In the genomic region with DNA sequence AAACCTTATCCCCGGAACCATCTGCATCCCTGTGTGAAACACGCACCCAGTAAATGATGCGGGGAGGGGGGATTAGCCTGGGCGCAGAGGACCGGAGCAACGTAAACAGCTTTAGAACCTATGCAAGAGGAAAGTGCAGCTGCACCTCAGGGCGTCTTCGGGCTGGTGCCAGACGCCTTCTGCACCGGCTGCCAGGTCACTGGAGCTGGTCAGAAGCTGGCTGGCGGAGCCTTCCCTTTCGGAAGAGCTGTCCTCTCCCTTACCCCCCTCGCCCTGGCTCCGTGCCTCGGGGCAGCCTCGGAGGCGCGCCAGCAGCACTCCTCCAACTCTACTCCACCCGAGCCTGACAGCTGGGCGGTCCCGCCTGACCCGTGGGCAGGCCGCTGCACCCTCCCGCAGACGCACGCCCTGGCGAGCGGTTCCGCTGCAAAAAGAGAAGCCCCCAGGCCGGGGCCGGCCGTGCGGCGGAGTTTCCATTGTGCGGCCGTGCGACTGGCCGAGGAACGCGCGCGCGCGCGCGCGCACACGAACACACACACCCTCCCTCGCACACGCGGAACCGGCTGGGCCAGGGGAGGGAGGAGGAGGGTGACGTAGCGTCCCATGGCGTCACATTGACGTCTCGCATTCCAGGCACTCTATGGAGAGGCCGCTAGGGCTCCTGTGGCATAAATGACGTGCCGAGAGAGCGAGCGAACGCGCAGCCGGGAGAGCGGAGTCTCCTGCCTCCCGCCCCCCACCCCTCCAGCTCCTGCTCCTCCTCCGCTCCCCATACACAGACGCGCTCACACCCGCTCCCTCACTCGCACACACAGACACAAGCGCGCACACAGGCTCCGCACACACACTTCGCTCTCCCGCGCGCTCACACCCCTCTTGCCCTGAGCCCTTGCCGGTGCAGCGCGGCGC, we compare ENCODE assay signal across 1 cellular context.
TF ChIP-seq lines count a peak whose summit lies in the region.

NR4A3 (plus strand) TSS at position 699 of the 909 bp plus-strand sequence. CDS start 6,158 bp downstream, outside the sequence.

TF ChIP-seq in HepG2, 621 proteins besides CTCF, POLR2A, EP300 and RAD21 (continued from another document and continues in another):
- TF ChIP-seq MBD4 (IDR thresholded peaks at IDR 0.05; ENCODE audit: borderline replicate concordance, low read length) (no peak), ZNF777 (CRISPR knock-in tag; IDR thresholded peaks at IDR 0.05) (peak; percentile 74; the same call in 1 of the 2 replicates), SP1 (IDR thresholded peaks at IDR 0.05) (no peak), SP1 (CRISPR knock-in tag; IDR thresholded peaks at IDR 0.05) (peak; percentile 52; the same call in 1 of the 2 replicates), HCFC1 (IDR thresholded peaks at IDR 0.05; ENCODE audit: low read depth, low read length) (0 out of 2 replicates have a peak, but pooled peaks have one; percentile 10), ATAD3A (CRISPR knock-in tag; IDR thresholded peaks at IDR 0.05) (no peak), KLF16 (CRISPR knock-in tag; IDR thresholded peaks at IDR 0.05) (peak in 1 of 2 experiments; percentile 52; a peak in 1 of 4 replicates), KDM2A (CRISPR knock-in tag; IDR thresholded peaks at IDR 0.05; ENCODE audit: borderline replicate concordance, low read depth) (peak; percentile 90), SPEN (CRISPR knock-in tag; IDR thresholded peaks at IDR 0.05; ENCODE audit: low read depth) (peak; percentile 29; the same call in 1 of the 2 replicates), ZNF674 (CRISPR knock-in tag; IDR thresholded peaks at IDR 0.05; ENCODE audit: low read depth) (no peak), EED (CRISPR knock-in tag; IDR thresholded peaks at IDR 0.05) (0 out of 2 replicates have a peak, but pooled peaks have one; percentile 67), YEATS4 (CRISPR knock-in tag; IDR thresholded peaks at IDR 0.05; ENCODE audit: borderline replicate concordance) (peak; percentile 54; the same call in 1 of the 2 replicates), PHF8 (CRISPR knock-in tag; IDR thresholded peaks at IDR 0.05) (peak; percentile 54), SAFB2 (CRISPR knock-in tag; IDR thresholded peaks at IDR 0.05; ENCODE audit: borderline replicate concordance, low read depth) (no peak), ZNF598 (CRISPR knock-in tag; IDR thresholded peaks at IDR 0.05; ENCODE audit: borderline replicate concordance) (peak; percentile 48; the same call in 1 of the 2 replicates), REPIN1 (CRISPR knock-in tag; IDR thresholded peaks at IDR 0.05; ENCODE audit: borderline replicate concordance, low read depth) (0 out of 2 replicates have a peak, but pooled peaks have one; percentile 37), AGO2 (optimal IDR thresholded peaks at IDR 0.05; ENCODE audit: low read depth, low read length) (peak; percentile 20), ATF6 (CRISPR knock-in tag; conservative IDR thresholded peaks at IDR 0.05) (no peak), IRF9 (CRISPR knock-in tag; IDR thresholded peaks at IDR 0.05; ENCODE audit: borderline replicate concordance) (no peak), ARNT2 (CRISPR knock-in tag; IDR thresholded peaks at IDR 0.05; ENCODE audit: low read depth) (peak; percentile 62; the same call in 1 of the 2 replicates), MTF2 (CRISPR knock-in tag; IDR thresholded peaks at IDR 0.05; ENCODE audit: borderline replicate concordance) (0 out of 2 replicates have a peak, but pooled peaks have one; percentile 50), ZFX (CRISPR knock-in tag; IDR thresholded peaks at IDR 0.05; ENCODE audit: low read depth) (peak; percentile 48; the same call in 1 of the 2 replicates)
- TF ChIP-seq, protein P1, sequence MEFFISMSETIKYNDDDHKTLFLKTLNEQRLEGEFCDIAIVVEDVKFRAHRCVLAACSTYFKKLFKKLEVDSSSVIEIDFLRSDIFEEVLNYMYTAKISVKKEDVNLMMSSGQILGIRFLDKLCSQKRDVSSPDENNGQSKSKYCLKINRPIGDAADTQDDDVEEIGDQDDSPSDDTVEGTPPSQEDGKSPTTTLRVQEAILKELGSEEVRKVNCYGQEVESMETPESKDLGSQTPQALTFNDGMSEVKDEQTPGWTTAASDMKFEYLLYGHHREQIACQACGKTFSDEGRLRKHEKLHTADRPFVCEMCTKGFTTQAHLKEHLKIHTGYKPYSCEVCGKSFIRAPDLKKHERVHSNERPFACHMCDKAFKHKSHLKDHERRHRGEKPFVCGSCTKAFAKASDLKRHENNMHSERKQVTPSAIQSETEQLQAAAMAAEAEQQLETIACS (CRISPR knock-in tag; IDR thresholded peaks at IDR 0.05): peak; percentile 95
- TF ChIP-seq, protein P2, sequence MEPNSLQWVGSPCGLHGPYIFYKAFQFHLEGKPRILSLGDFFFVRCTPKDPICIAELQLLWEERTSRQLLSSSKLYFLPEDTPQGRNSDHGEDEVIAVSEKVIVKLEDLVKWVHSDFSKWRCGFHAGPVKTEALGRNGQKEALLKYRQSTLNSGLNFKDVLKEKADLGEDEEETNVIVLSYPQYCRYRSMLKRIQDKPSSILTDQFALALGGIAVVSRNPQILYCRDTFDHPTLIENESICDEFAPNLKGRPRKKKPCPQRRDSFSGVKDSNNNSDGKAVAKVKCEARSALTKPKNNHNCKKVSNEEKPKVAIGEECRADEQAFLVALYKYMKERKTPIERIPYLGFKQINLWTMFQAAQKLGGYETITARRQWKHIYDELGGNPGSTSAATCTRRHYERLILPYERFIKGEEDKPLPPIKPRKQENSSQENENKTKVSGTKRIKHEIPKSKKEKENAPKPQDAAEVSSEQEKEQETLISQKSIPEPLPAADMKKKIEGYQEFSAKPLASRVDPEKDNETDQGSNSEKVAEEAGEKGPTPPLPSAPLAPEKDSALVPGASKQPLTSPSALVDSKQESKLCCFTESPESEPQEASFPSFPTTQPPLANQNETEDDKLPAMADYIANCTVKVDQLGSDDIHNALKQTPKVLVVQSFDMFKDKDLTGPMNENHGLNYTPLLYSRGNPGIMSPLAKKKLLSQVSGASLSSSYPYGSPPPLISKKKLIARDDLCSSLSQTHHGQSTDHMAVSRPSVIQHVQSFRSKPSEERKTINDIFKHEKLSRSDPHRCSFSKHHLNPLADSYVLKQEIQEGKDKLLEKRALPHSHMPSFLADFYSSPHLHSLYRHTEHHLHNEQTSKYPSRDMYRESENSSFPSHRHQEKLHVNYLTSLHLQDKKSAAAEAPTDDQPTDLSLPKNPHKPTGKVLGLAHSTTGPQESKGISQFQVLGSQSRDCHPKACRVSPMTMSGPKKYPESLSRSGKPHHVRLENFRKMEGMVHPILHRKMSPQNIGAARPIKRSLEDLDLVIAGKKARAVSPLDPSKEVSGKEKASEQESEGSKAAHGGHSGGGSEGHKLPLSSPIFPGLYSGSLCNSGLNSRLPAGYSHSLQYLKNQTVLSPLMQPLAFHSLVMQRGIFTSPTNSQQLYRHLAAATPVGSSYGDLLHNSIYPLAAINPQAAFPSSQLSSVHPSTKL (CRISPR knock-in tag; IDR thresholded peaks at IDR 0.05): peak; percentile 56
- TF ChIP-seq, protein P3, sequence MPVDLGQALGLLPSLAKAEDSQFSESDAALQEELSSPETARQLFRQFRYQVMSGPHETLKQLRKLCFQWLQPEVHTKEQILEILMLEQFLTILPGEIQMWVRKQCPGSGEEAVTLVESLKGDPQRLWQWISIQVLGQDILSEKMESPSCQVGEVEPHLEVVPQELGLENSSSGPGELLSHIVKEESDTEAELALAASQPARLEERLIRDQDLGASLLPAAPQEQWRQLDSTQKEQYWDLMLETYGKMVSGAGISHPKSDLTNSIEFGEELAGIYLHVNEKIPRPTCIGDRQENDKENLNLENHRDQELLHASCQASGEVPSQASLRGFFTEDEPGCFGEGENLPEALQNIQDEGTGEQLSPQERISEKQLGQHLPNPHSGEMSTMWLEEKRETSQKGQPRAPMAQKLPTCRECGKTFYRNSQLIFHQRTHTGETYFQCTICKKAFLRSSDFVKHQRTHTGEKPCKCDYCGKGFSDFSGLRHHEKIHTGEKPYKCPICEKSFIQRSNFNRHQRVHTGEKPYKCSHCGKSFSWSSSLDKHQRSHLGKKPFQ (CRISPR knock-in tag; IDR thresholded peaks at IDR 0.05; ENCODE audit: insufficient replicate concordance): peak; percentile 95
- TF ChIP-seq, protein P4, sequence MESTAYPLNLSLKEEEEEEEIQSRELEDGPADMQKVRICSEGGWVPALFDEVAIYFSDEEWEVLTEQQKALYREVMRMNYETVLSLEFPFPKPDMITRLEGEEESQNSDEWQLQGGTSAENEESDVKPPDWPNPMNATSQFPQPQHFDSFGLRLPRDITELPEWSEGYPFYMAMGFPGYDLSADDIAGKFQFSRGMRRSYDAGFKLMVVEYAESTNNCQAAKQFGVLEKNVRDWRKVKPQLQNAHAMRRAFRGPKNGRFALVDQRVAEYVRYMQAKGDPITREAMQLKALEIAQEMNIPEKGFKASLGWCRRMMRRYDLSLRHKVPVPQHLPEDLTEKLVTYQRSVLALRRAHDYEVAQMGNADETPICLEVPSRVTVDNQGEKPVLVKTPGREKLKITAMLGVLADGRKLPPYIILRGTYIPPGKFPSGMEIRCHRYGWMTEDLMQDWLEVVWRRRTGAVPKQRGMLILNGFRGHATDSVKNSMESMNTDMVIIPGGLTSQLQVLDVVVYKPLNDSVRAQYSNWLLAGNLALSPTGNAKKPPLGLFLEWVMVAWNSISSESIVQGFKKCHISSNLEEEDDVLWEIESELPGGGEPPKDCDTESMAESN (CRISPR knock-in tag; conservative IDR thresholded peaks at IDR 0.05): peak; percentile 44; the same call in 1 of the 2 replicates
- TF ChIP-seq, protein P5, sequence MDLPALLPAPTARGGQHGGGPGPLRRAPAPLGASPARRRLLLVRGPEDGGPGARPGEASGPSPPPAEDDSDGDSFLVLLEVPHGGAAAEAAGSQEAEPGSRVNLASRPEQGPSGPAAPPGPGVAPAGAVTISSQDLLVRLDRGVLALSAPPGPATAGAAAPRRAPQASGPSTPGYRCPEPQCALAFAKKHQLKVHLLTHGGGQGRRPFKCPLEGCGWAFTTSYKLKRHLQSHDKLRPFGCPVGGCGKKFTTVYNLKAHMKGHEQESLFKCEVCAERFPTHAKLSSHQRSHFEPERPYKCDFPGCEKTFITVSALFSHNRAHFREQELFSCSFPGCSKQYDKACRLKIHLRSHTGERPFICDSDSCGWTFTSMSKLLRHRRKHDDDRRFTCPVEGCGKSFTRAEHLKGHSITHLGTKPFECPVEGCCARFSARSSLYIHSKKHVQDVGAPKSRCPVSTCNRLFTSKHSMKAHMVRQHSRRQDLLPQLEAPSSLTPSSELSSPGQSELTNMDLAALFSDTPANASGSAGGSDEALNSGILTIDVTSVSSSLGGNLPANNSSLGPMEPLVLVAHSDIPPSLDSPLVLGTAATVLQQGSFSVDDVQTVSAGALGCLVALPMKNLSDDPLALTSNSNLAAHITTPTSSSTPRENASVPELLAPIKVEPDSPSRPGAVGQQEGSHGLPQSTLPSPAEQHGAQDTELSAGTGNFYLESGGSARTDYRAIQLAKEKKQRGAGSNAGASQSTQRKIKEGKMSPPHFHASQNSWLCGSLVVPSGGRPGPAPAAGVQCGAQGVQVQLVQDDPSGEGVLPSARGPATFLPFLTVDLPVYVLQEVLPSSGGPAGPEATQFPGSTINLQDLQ (CRISPR knock-in tag; IDR thresholded peaks at IDR 0.05): 0 out of 2 replicates have a peak, but pooled peaks have one; percentile 38
- TF ChIP-seq, protein P6, sequence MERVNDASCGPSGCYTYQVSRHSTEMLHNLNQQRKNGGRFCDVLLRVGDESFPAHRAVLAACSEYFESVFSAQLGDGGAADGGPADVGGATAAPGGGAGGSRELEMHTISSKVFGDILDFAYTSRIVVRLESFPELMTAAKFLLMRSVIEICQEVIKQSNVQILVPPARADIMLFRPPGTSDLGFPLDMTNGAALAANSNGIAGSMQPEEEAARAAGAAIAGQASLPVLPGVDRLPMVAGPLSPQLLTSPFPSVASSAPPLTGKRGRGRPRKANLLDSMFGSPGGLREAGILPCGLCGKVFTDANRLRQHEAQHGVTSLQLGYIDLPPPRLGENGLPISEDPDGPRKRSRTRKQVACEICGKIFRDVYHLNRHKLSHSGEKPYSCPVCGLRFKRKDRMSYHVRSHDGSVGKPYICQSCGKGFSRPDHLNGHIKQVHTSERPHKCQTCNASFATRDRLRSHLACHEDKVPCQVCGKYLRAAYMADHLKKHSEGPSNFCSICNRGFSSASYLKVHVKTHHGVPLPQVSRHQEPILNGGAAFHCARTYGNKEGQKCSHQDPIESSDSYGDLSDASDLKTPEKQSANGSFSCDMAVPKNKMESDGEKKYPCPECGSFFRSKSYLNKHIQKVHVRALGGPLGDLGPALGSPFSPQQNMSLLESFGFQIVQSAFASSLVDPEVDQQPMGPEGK (CRISPR knock-in tag; IDR thresholded peaks at IDR 0.05): peak; percentile 56
- TF ChIP-seq, protein P7, sequence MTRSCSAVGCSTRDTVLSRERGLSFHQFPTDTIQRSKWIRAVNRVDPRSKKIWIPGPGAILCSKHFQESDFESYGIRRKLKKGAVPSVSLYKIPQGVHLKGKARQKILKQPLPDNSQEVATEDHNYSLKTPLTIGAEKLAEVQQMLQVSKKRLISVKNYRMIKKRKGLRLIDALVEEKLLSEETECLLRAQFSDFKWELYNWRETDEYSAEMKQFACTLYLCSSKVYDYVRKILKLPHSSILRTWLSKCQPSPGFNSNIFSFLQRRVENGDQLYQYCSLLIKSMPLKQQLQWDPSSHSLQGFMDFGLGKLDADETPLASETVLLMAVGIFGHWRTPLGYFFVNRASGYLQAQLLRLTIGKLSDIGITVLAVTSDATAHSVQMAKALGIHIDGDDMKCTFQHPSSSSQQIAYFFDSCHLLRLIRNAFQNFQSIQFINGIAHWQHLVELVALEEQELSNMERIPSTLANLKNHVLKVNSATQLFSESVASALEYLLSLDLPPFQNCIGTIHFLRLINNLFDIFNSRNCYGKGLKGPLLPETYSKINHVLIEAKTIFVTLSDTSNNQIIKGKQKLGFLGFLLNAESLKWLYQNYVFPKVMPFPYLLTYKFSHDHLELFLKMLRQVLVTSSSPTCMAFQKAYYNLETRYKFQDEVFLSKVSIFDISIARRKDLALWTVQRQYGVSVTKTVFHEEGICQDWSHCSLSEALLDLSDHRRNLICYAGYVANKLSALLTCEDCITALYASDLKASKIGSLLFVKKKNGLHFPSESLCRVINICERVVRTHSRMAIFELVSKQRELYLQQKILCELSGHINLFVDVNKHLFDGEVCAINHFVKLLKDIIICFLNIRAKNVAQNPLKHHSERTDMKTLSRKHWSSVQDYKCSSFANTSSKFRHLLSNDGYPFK (CRISPR knock-in tag; IDR thresholded peaks at IDR 0.05; ENCODE audit: borderline replicate concordance): no peak
